14 cellular contexts compared by ENCODE assay signal in the genomic region with DNA sequence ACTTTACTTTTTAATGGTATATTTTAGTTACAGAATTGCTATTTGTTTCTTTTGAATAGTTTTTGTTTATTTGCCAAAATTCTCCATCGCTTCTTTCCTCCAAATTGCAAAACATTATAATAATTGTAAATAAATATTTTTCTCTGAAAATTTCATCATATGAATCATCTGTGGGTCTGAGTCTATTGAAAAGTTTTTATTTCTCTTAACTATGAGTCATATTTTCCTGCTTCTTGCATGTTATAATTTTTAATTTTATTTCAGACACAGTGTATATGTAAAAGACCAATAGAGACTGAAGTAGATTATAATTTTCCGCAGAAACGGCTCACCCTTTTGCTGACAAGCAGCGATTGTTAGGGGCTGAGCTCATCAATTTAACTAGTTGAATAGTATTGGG.
DNase-seq lines count a peak whose midpoint lies in the region; TF ChIP-seq lines count a peak whose summit lies in the region.
"Had no signal": no experiment of that assay in that cellular context is flagged by ENCODE, and none has a peak within 500 bp of the region (broad histone marks: within the 10 kb centered on the region; RNA-seq: fewer than 3 reads in every experiment).

No MANE protein-coding gene starts in this region.

- no peak for TF ChIP-seq CTCF in choroid plexus epithelial cell (conservative IDR thresholded peaks at IDR 0.05; ENCODE audit: low read depth, low read length)
- no peak for TF ChIP-seq CTCF in chondrocyte (IDR thresholded peaks at IDR 0.05)

- peaks cover 7% of the 10 kb centered on the region for H3K9me3 Mint-ChIP-seq in activated T-cell treated with anti-CD3 and anti-CD28 coated beads, Interleukin-2, amount 50 U/mL, for 24 hours
- H3K9me3 Mint-ChIP-seq in chondrocyte (ENCODE audit: low read depth): no peaks in the 10 kb centered on the region

- H3K4me3 Mint-ChIP-seq in activated T-cell treated with anti-CD3 and anti-CD28 coated beads, Interleukin-2, amount 50 U/mL, for 24 hours: no peak overlapping the region
- no peak overlapping the region for H3K4me3 Mint-ChIP-seq in chondrocyte (ENCODE audit: unreplicated experiment)
- H3K4me3 Mint-ChIP-seq: CD4-positive, CD25-positive, alpha-beta regulatory T cell; H9 had no signal

- peak overlapping the region; percentile 50 for H3K27ac Mint-ChIP-seq in activated T-cell treated with anti-CD3 and anti-CD28 coated beads, Interleukin-2, amount 50 U/mL, for 24 hours
- H3K27ac Mint-ChIP-seq in chondrocyte (ENCODE audit: unreplicated experiment): no peak overlapping the region
- H3K27ac Mint-ChIP-seq: CD4-positive, CD25-positive, alpha-beta regulatory T cell; H9 had no signal

- no peak overlapping the region for H3K4me3 ChIP-seq in choroid plexus epithelial cell (ENCODE audit: low read depth, low read length)
- H3K4me3 ChIP-seq: BLaER1 treated with 17β-estradiol and CSF1 and Interleukin-3, amounts not matched to agents 10 nM and 100 nM had no signal

- DNase-seq in activated T-cell treated with anti-CD3 and anti-CD28 coated beads, Interleukin-2, amount 50 U/mL, for 24 hours: no peak
- no peak for DNase-seq in activated T-cell treated with anti-CD3 and anti-CD28 coated beads, Interleukin-2, amount 50 U/mL, for 1 hour
- peak; percentile 29 for DNase-seq in LHCN-M2 (ENCODE audit: low read depth)
- peak; percentile 15 for DNase-seq in choroid plexus epithelial cell (ENCODE audit: low read depth)
- no peak for DNase-seq in activated CD8-positive, alpha-beta memory T cell treated with anti-CD3 and anti-CD28 coated beads for 24 hours
- no peak for DNase-seq in chondrocyte (ENCODE audit: low spot score)
- no peak for DNase-seq in NCI-H1694 treated with DMSO at 0.1 percent for 48 hours (lab: John Stamatoyannopoulos, UW)
- DNase-seq: ACHN; CD4-positive, CD25-positive, alpha-beta regulatory T cell; DMS53; GOT3; H9; IMR-90 had no signal

- peaks cover 3% of the 10 kb centered on the region for H3K27me3 Mint-ChIP-seq in activated T-cell treated with anti-CD3 and anti-CD28 coated beads, Interleukin-2, amount 50 U/mL, for 24 hours
- peaks cover 14% of the 10 kb centered on the region for H3K27me3 Mint-ChIP-seq in chondrocyte (ENCODE audit: low read depth)

- no peaks in the 10 kb centered on the region for H3K36me3 Mint-ChIP-seq in activated T-cell treated with anti-CD3 and anti-CD28 coated beads, Interleukin-2, amount 50 U/mL, for 24 hours (ENCODE audit: low read depth)
- no peaks in the 10 kb centered on the region for H3K36me3 Mint-ChIP-seq in chondrocyte (ENCODE audit: low read depth)
- H3K36me3 Mint-ChIP-seq: CD4-positive, CD25-positive, alpha-beta regulatory T cell had no signal

- H3K4me1 Mint-ChIP-seq in activated T-cell treated with anti-CD3 and anti-CD28 coated beads, Interleukin-2, amount 50 U/mL, for 24 hours (ENCODE audit: low read depth): peaks cover 48% of the 10 kb centered on the region
- peaks cover 3% of the 10 kb centered on the region for H3K4me1 Mint-ChIP-seq in chondrocyte (ENCODE audit: low read depth)
- H3K4me1 Mint-ChIP-seq: CD4-positive, CD25-positive, alpha-beta regulatory T cell had no signal

Comparison
In these comparisons a context has a peak if more than half of its experiments do, and no peak if none do; other contexts are left out.
1. DNase-seq: peak in LHCN-M2 (single experiment) and choroid plexus epithelial cell (single experiment); none in activated T-cell treated with anti-CD3 and anti-CD28 coated beads, Interleukin-2, amount 50 U/mL, for 24 hours (single experiment), activated T-cell treated with anti-CD3 and anti-CD28 coated beads, Interleukin-2, amount 50 U/mL, for 1 hour (single experiment), activated CD8-positive, alpha-beta memory T cell treated with anti-CD3 and anti-CD28 coated beads for 24 hours (single experiment), chondrocyte (single experiment) and NCI-H1694 treated with DMSO at 0.1 percent for 48 hours (single experiment).